Comparison of ENCODE assay signal across 23 cellular contexts in the genomic region with DNA sequence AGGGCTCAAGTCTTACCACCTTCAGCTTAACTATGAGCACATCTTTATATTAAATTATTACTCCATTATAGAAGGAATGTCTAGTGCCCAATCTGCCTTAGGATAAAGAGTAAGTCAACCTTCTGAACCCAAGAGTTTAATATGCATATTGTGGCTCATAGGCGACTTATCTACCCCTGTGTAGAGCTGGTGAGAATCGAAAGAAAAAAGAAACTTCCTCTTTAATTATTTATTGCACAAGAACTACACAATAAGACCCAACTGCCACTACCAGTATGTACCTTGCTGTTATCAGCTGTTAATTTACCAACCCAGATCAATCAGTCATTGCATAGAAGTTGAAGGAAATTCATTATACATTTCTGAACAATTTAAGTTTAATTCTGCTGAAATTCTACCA.
"Had no signal": no experiment of that assay in that cellular context is flagged by ENCODE, and none has a peak within 500 bp of the region (broad histone marks: within the 10 kb centered on the region; RNA-seq: fewer than 3 reads in every experiment).

No MANE protein-coding gene starts in this region.

- FAIRE-seq: astrocyte, endothelial cell of umbilical vein, islet of Langerhans had no signal

- DNase-seq: activated CD4-positive, alpha-beta memory T cell treated with anti-CD3 and anti-CD28 coated beads, Interleukin-2, amount 10 ng/mL, durations not matched to agents 7 days and 5 days; activated CD4-positive, alpha-beta T cell treated with anti-CD3 and anti-CD28 coated beads, Interleukin-2, amount 10 ng/mL, durations not matched to agents 24 days and 14 days; activated CD4-positive, CD25-positive, alpha-beta regulatory T cell treated with anti-CD3 and anti-CD28 coated beads, Interleukin-2, amount 50 U/mL, for 72 hours; activated CD8-positive, alpha-beta memory T cell treated with anti-CD3 and anti-CD28 coated beads, Interleukin-2, amount 50 U/mL, for 48 hours; activated gamma-delta T cell treated with Interleukin-2 at 50 U/mL for 16 hours; activated naive CD4-positive, alpha-beta T cell treated with anti-CD3 and anti-CD28 coated beads, Interleukin-2, amount 50 U/mL, for 16 hours; activated T-cell treated with anti-CD3 and anti-CD28 coated beads, Interleukin-2, amount 50 U/mL, for 24 hours; amniotic stem cell; brain microvascular endothelial cell; caudate nucleus; heart right ventricle; left ventricle myocardium inferior; mesendoderm; stimulated activated CD4-positive, alpha-beta T cell treated with anti-CD3 and anti-CD28 coated beads, Interleukin-2, amount 100 ng/mL, for 48 hours; stimulated activated naive CD4-positive, alpha-beta T cell treated with Interleukin-2 at 50 U/mL for 16 hours; T-helper 9 cell had no signal

- ATAC-seq: heart right ventricle; natural killer cell treated with Interleukin-12 subunit alpha and Interleukin-12 subunit beta and Interleukin-15 and Interleukin-18, amount 100 ng/mL, for 72 hours had no signal

- H3K4me3 ChIP-seq: heart right ventricle, left ventricle myocardium inferior, lung, right atrium auricular region, tibial nerve had no signal

- H3K27me3 ChIP-seq: brain microvascular endothelial cell, heart right ventricle, right atrium auricular region, tibial nerve had no signal

- H3K4me1 ChIP-seq: heart right ventricle, left ventricle myocardium inferior, right atrium auricular region, tibial nerve had no signal

- H3K27ac ChIP-seq: brain microvascular endothelial cell, heart right ventricle, left ventricle myocardium inferior, right atrium auricular region, tibial nerve had no signal

- H3K9me3 ChIP-seq: right atrium auricular region had no signal

- H3K36me3 ChIP-seq: brain microvascular endothelial cell, heart right ventricle, left ventricle myocardium inferior, right atrium auricular region, tibial nerve had no signal
